Comparison of ENCODE assay signal across 20 cellular contexts in the genomic region with DNA sequence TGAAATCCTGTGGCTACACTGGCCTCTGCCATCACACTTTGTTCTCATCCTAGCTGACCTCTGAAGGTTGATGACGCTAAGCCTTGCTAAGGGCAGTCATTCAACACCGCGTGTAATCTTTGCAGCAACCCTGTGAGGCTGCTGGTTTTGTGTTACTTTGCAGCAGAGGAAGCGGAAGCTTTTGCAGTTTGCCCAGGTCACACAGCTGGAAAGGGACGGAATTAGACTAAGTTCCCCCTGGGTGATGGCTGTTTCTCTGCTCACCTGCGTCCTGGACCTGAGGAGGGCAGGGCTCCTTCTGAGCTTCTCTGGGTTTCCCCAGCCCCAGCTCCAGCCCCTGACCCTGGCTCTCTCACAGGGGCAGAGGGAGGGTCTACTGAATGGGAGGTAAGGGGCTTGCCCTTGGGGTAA. TPM values are rescaled to one million over a fixed set of nuclear protein-coding genes. Genes with fewer than 3 reads are reported as not detected.
DNase-seq lines count a peak whose midpoint lies in the region; ATAC-seq and TF ChIP-seq lines count a peak whose summit lies in the region.
"Had no signal": no experiment of that assay in that cellular context is flagged by ENCODE, and none has a peak within 500 bp of the region (broad histone marks: within the 10 kb centered on the region; RNA-seq: fewer than 3 reads in every experiment).

No MANE protein-coding gene starts in this region.

- no peak overlapping the region for H3K56ac ChIP-seq in IMR-90 (ENCODE audit: extremely low read depth, insufficient read depth, low read length)

- H3K27me3 ChIP-seq in IMR-90 (ENCODE audit: control insufficient read depth, insufficient read depth, low read length) (no peaks in the 10 kb centered on the region), Panc1 (ENCODE audit: control insufficient read depth, insufficient read depth, low read length) (no peaks in the 10 kb centered on the region)
- H3K27me3 ChIP-seq: sigmoid colon, tibial artery had no signal

- DNase-seq in IMR-90 (peak; percentile 41), Panc1 (ENCODE audit: low read depth, low spot score) (no peak), fibroblast of mammary gland (ENCODE audit: low read depth) (peak; percentile 19), sciatic nerve (ENCODE audit: low spot score) (peak; percentile 31), GM19238 (ENCODE audit: insufficient read length, low spot score) (no peak)
- DNase-seq: activated CD4-positive, alpha-beta T cell treated with anti-CD3 and anti-CD28 coated beads, Interleukin-2, amount 50 U/mL, for 4 hours; activated naive CD4-positive, alpha-beta T cell treated with anti-CD3 and anti-CD28 coated beads for 36 hours; activated T-cell treated with anti-CD3 and anti-CD28 coated beads, Interleukin-2, amount 50 U/mL, for 1 hour; COR-L47; EL; GOT3; NCI-H2029; NCI-H446; stimulated activated CD4-positive, alpha-beta T cell treated with anti-CD3 and anti-CD28 coated beads, Interleukin-2, amount 100 ng/mL, for 24 hours; stimulated activated naive CD8-positive, alpha-beta T cell treated with anti-CD3 and anti-CD28 coated beads, Interleukin-15, Interleukin-2, amounts not matched to agents 100 U/mL and 50 U/mL, for 24 hours; T-cell had no signal

- TF ChIP-seq POLR2A in IMR-90 (IDR thresholded peaks at IDR 0.05; ENCODE audit: low read depth, low read length), result no peak

- H3K4ac ChIP-seq in IMR-90 (ENCODE audit: low read depth, low read length), result no peak overlapping the region

- H3K9me3 ChIP-seq in IMR-90 (ENCODE audit: control insufficient read depth, insufficient read depth, low read length) (no peaks in the 10 kb centered on the region), Panc1 (ENCODE audit: control insufficient read depth, insufficient read depth, low read depth, low read length) (no peaks in the 10 kb centered on the region)
- H3K9me3 ChIP-seq: sigmoid colon, tibial artery had no signal

- no peak overlapping the region for H4K5ac ChIP-seq in IMR-90 (ENCODE audit: low read depth, low read length)

- TF ChIP-seq CTCF in IMR-90 (conservative IDR thresholded peaks at IDR 0.05; ENCODE audit: low read depth, low read length) (no peak), Panc1 (IDR thresholded peaks at IDR 0.05) (no peak), fibroblast of mammary gland (conservative IDR thresholded peaks at IDR 0.05; ENCODE audit: control insufficient read depth, insufficient read depth, low read depth, low read length) (no peak)

- CTCF ChIA-PET in IMR-90 (lab: Yijun Ruan, JAX), result no interaction called here
- CTCF ChIA-PET in Panc1 (lab: Charles Lee), result no interaction called here

- no peak overlapping the region for H3K4me3 ChIP-seq in IMR-90 (ENCODE audit: insufficient read depth, low read depth, low read length)
- H3K4me3 ChIP-seq in Panc1 (ENCODE audit: low read depth in 2 of 2, low read length in 2 of 2), result no peak overlapping the region
- no peak overlapping the region for H3K4me3 ChIP-seq in fibroblast of mammary gland (ENCODE audit: control insufficient read depth, low read depth, low read length)
- H3K4me3 ChIP-seq: sigmoid colon, tibial artery had no signal

- TSS peak; percentile 27 for BruUV-seq in IMR-90 (replicated peaks; lab: Mats Ljungman, UMichigan)
- no TSS peak for BruUV-seq in Panc1 (replicated peaks; lab: Mats Ljungman, UMichigan)

- 70% methylated on average over 2 of the region's 6 CpGs; no CpG with 5 or more reads in 1 of the 2 experiments for WGBS in IMR-90 (ENCODE audit: extremely low coverage in 2 of 2, insufficient read length in 1 of 2), 2 experiments

- in situ Hi-C loops in IMR-90 (cut with MboI; ENCODE audit: low sequenced_read_pairs), result loop anchor here (5.0 kb wide), 3 partner anchors 251 to 451 kb away; no protein-coding TSS in a partner anchor
- in situ Hi-C loops in Panc1 (cut with HindIII; ENCODE audit: low pct_unique_long_range_greater_than_20kb, low sequenced_read_pairs), result no loop called here

- no peak overlapping the region for H3K27ac ChIP-seq in IMR-90 (ENCODE audit: insufficient read depth, low read length)
- no peak overlapping the region for H3K27ac ChIP-seq in Panc1 (ENCODE audit: low read length)
- H3K27ac ChIP-seq: sigmoid colon, tibial artery had no signal

- H3K9ac ChIP-seq in IMR-90 (ENCODE audit: low read depth, low read length), result no peak overlapping the region

- H2AK5ac ChIP-seq in IMR-90 (ENCODE audit: low read depth, low read length), result no peak overlapping the region

- H2BK20ac ChIP-seq in IMR-90 (ENCODE audit: low read depth, low read length), result no peak overlapping the region

- no peak overlapping the region for H3K4me2 ChIP-seq in IMR-90 (ENCODE audit: low read depth, low read length)

- no peak overlapping the region for H2BK15ac ChIP-seq in IMR-90 (ENCODE audit: low read depth, low read length)

- TF ChIP-seq RAD21 in IMR-90 (IDR thresholded peaks at IDR 0.05; ENCODE audit: low read length), result no peak

- H4K8ac ChIP-seq in IMR-90 (ENCODE audit: low read depth in 2 of 2, low read length in 2 of 2), result no peak overlapping the region

- intact Hi-C loops in IMR-90 (cut with micrococcal nuclease), result no loop called here
- intact Hi-C loops in Panc1 (cut with micrococcal nuclease; ENCODE audit: unreplicated experiment), result loop anchor here (5.0 kb wide), 2 partner anchors 121 to 451 kb away; no protein-coding TSS in a partner anchor
- intact Hi-C loops in sciatic nerve (cut with DNase I), result loop anchor here (10.0 kb wide), 2 partner anchors 154 to 524 kb away; a partner anchor contains a TSS

- peaks cover 0 to 21% of the 10 kb centered on the region in 2 experiments; a peak in 2 of 4 replicates for H3K79me1 ChIP-seq in IMR-90 (ENCODE audit: low read depth in 1 of 2, low read length in 2 of 2)

- H3K14ac ChIP-seq in IMR-90 (replicated peaks; ENCODE audit: low read depth, low read length), result no peak overlapping the region

- H3K36me3 ChIP-seq in IMR-90 (ENCODE audit: control insufficient read depth, insufficient read depth, low read length), result peaks cover 7% of the 10 kb centered on the region
- H3K36me3 ChIP-seq in Panc1 (ENCODE audit: control insufficient read depth, insufficient read depth, low read length), result no peaks in the 10 kb centered on the region; the same call in 1 of the 2 replicates
- H3K36me3 ChIP-seq: sigmoid colon, tibial artery had no signal

- H2AFZ ChIP-seq in IMR-90 (replicated peaks; ENCODE audit: low read length, poor library complexity), result no peak overlapping the region

- peaks cover 13% of the 10 kb centered on the region for H3K4me1 ChIP-seq in IMR-90 (ENCODE audit: control insufficient read depth, insufficient read depth, low read length)
- peaks cover 31% of the 10 kb centered on the region for H3K4me1 ChIP-seq in Panc1 (ENCODE audit: control insufficient read depth, insufficient read depth, low read length)
- H3K4me1 ChIP-seq: tibial artery had no signal

- no peak overlapping the region for H2BK120ac ChIP-seq in IMR-90 (ENCODE audit: low read depth, low read length)

- H4K20me1 ChIP-seq in IMR-90 (ENCODE audit: insufficient read depth, low read length), result no peaks in the 10 kb centered on the region; the same call in 1 of the 2 replicates

- no peak overlapping the region; the same call in 1 of the 2 replicates for H3K23ac ChIP-seq in IMR-90 (ENCODE audit: low read depth, low read length)

- POLR2A ChIA-PET in IMR-90 (lab: Charles Lee; ENCODE audit: unreplicated experiment), result no interaction called here
- POLR2A ChIA-PET in Panc1 (lab: Charles Lee), result no interaction called here

- H2AK9ac ChIP-seq in IMR-90 (replicated peaks; ENCODE audit: low read depth, low read length, poor library complexity), result no peak overlapping the region

- dilution Hi-C loops in IMR-90 (cut with HindIII; ENCODE audit: low sequenced_read_pairs, unreplicated experiment), result loop anchor here (25.0 kb wide), 1 partner anchor 476 kb away; a partner anchor contains a TSS

- H2BK5ac ChIP-seq in IMR-90 (ENCODE audit: low read depth, low read length, poor library complexity, severe bottlenecking), result no peak overlapping the region

- ATAC-seq in IMR-90 (ENCODE audit: low read depth), result no peak
- ATAC-seq in Panc1, result 0 out of 2 replicates have a peak, but pooled peaks have one; percentile 9
- no peak for ATAC-seq in sciatic nerve
- ATAC-seq in GM19455 (IDR thresholded peaks at IDR 0.05; ENCODE audit: unreplicated experiment), result no peak
- no peak for ATAC-seq in HG03457 (IDR thresholded peaks at IDR 0.05; ENCODE audit: unreplicated experiment)
- ATAC-seq: stimulated activated naive CD8-positive, alpha-beta T cell treated with anti-CD3 and anti-CD28 coated beads, Interleukin-15, Interleukin-2, amounts not matched to agents 100 U/mL and 50 U/mL, for 24 hours; T-cell had no signal

- no peaks in the 10 kb centered on the region for H3K9me1 ChIP-seq in IMR-90 (ENCODE audit: insufficient read depth, low read length)

- no peak overlapping the region for H3K18ac ChIP-seq in IMR-90 (ENCODE audit: low read depth, low read length)

- H4K91ac ChIP-seq in IMR-90 (ENCODE audit: insufficient read depth, low read depth, low read length), result no peak overlapping the region

TF ChIP-seq in IMR-90, 13 proteins besides CTCF, POLR2A, EP300 and RAD21:
- TF ChIP-seq RCOR1 (IDR thresholded peaks at IDR 0.05; ENCODE audit: insufficient replicate concordance, low read length), result no peak
- TF ChIP-seq RFX5 (IDR thresholded peaks at IDR 0.05; ENCODE audit: low read depth, low read length), result no peak
- no peak for TF ChIP-seq SMC3 (IDR thresholded peaks at IDR 0.05; ENCODE audit: low read depth, low read length)
- no peak for TF ChIP-seq MXI1 (IDR thresholded peaks at IDR 0.05; ENCODE audit: borderline replicate concordance, low read depth, low read length)
- no peak for TF ChIP-seq FOS (IDR thresholded peaks at IDR 0.05; ENCODE audit: low read depth, low read length)
- no peak for TF ChIP-seq MAZ (IDR thresholded peaks at IDR 0.05; ENCODE audit: borderline replicate concordance, low read depth, low read length)

RNA-seq across cellular contexts. Expression of a gene that starts 7.3 kb away (rescaled TPM):
- total RNA-seq in IMR-90 (2012; rRNA removed) (63.0 and 81.6 TPM in 2 replicates), Panc1 (2021; ENCODE audit: unreplicated experiment) (23.4 TPM), sciatic nerve (24.2 TPM)
- polyA plus RNA-seq in IMR-90 (2012; rRNA removed), result 10.6 and 14.1 TPM in 2 replicates
- 8.0 and 8.1 TPM in 2 replicates for polyA plus RNA-seq in IMR-90 (2012; cell fraction: cytosol; rRNA removed)
- 4.5 and 18.3 TPM in 2 replicates for polyA plus RNA-seq in IMR-90 (2012; cell fraction: nucleus; rRNA removed; ENCODE audit: low replicate concordance)
- 5.9 TPM for polyA plus RNA-seq in Panc1 (2012; ENCODE audit: insufficient read length)

Comparison
In these comparisons a context has a peak if more than half of its experiments do, and no peak if none do; other contexts are left out.
1. DNase-seq: peak in IMR-90 (single experiment), fibroblast of mammary gland (single experiment) and sciatic nerve (single experiment); none in Panc1 (single experiment) and GM19238 (single experiment).